Comparison of ENCODE assay signal across 17 cellular contexts in genomic region chr2:178806543-178806942, GRCh38.
"Had no signal": no experiment of that assay in that cellular context is flagged by ENCODE, and none has a peak within 500 bp of the region (broad histone marks: within the 10 kb centered on the region; RNA-seq: fewer than 3 reads in every experiment).

No MANE protein-coding gene starts in this region.

- H3K4me1 ChIP-seq: esophagus squamous epithelium had no signal

- H3K9me3 Mint-ChIP-seq: activated naive CD4-positive, alpha-beta T cell treated with anti-CD3 and anti-CD28 coated beads, Interleukin-2, amount 50 U/mL, for 72 hours; effector memory CD8-positive, alpha-beta T cell; naive thymus-derived CD8-positive, alpha-beta T cell had no signal

- H3K4me3 ChIP-seq: adrenal gland, esophagus squamous epithelium, mucosa of descending colon, ovary had no signal

- H3K27me3 Mint-ChIP-seq: effector memory CD8-positive, alpha-beta T cell; naive thymus-derived CD8-positive, alpha-beta T cell had no signal

- H3K4me3 Mint-ChIP-seq: effector memory CD8-positive, alpha-beta T cell; naive thymus-derived CD8-positive, alpha-beta T cell had no signal

- H3K36me3 ChIP-seq: adrenal gland, esophagus squamous epithelium, ovary had no signal

- H3K27ac ChIP-seq: adrenal gland, esophagus squamous epithelium, ovary, VCaP had no signal

- H3K9me3 ChIP-seq: adrenal gland, esophagus squamous epithelium, mucosa of descending colon, ovary had no signal

- H3K27me3 ChIP-seq: adrenal gland, esophagus squamous epithelium, ovary had no signal

- DNase-seq: activated CD4-positive, alpha-beta T cell treated with anti-CD3 and anti-CD28 coated beads, Interleukin-2, amount 50 U/mL, for 4 hours; activated CD4-positive, CD25-positive, alpha-beta regulatory T cell treated with anti-CD3 and anti-CD28 coated beads, Interleukin-2, amount 50 U/mL, for 72 hours; activated gamma-delta T cell; adrenal gland; effector memory CD8-positive, alpha-beta T cell; esophagus squamous epithelium; hypothalamus; mesenchymal stem cell; mucosa of descending colon; naive thymus-derived CD8-positive, alpha-beta T cell; ovary; stimulated activated CD8-positive, alpha-beta memory T cell treated with anti-CD3 and anti-CD28 coated beads, Interleukin-4, amount 100 ng/mL, for 48 hours; stimulated activated naive CD4-positive, alpha-beta T cell; T-helper 2 cell had no signal

- H3K27ac Mint-ChIP-seq: activated naive CD4-positive, alpha-beta T cell treated with anti-CD3 and anti-CD28 coated beads, Interleukin-2, amount 50 U/mL, for 72 hours; effector memory CD8-positive, alpha-beta T cell had no signal

- ATAC-seq: activated naive CD4-positive, alpha-beta T cell treated with anti-CD3 and anti-CD28 coated beads, Interleukin-2, amount 50 U/mL, for 72 hours; effector memory CD8-positive, alpha-beta T cell; mucosa of descending colon; naive thymus-derived CD8-positive, alpha-beta T cell; sciatic nerve had no signal

- H3K36me3 Mint-ChIP-seq: activated naive CD4-positive, alpha-beta T cell treated with anti-CD3 and anti-CD28 coated beads, Interleukin-2, amount 50 U/mL, for 72 hours had no signal
